Comparison of ENCODE assay signal across 8 cellular contexts in the genomic region with DNA sequence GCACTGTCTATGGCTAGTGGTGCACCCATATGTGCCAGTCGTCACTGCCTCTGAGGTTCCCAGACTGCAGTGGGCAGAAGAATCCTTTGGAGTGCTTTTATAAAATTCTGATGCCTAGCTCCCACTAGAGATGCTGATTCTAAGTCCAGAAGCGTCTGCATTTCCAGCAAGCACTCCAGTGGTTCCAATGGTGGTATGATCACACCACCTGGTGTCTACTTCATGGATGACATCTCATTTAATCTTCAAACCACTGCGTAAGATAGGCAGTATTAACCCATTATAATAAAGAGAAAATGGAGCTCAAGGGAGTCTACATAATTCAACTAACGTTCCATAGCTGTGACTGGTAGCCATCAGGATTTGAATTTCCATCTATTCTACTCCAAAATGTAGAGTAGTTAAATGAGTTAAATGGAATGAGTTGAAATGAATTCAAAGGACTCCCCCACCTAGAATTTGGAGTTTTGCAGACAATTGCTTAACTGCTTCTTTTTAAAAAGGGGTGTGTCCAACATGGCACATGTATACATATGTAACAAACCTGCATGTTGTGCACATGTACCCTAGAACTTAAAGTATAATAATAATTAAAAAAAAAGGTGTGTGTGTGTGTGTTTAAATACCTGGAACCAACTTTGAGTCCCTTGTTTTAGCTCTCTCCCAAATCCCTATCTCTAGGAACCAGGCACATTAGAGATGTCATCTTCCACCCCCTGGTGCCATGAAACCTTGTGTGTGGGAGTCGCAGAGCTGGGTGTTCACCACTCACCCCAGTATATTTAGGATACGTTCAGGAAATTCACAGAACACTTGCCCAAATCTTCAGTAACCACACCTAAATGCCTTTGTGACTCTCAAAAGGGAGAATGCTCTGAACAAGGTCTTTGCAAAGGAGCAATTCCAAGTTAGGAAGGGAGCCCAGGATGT. TPM values are rescaled to one million over a fixed set of nuclear protein-coding genes. Genes with fewer than 3 reads are reported as not detected.
DNase-seq lines count a peak whose midpoint lies in the region; ATAC-seq, FAIRE-seq and TF ChIP-seq lines count a peak whose summit lies in the region.

No MANE protein-coding gene starts in this region.

- H3K9ac ChIP-seq in PC-3 (ENCODE audit: low read length), result no peak overlapping the region
- no peak overlapping the region for H3K9ac ChIP-seq in neural cell (ENCODE audit: low read length)

- H3K79me2 ChIP-seq in PC-3 (ENCODE audit: low read length) (peaks cover 89% of the 10 kb centered on the region), neural cell (replicated peaks; ENCODE audit: insufficient read depth, low read length) (no peaks in the 10 kb centered on the region)

- no TSS peak for BruUV-seq in PC-3 (replicated peaks; lab: Mats Ljungman, UMichigan)

- H3K9me3 ChIP-seq in PC-3 (ENCODE audit: low read length) (peaks cover 6% of the 10 kb centered on the region; the same call in 1 of the 2 replicates), neural cell (ENCODE audit: low read length) (no peaks in the 10 kb centered on the region)

- no peaks in the 10 kb centered on the region for H3K9me2 ChIP-seq in PC-3 (replicated peaks; ENCODE audit: low read length)
- no peaks in the 10 kb centered on the region for H3K9me2 ChIP-seq in neural cell (ENCODE audit: insufficient read depth, low read length)

- H3K36me3 ChIP-seq in PC-3 (ENCODE audit: low read depth, low read length), result peaks cover 34% of the 10 kb centered on the region
- H3K36me3 ChIP-seq in neural cell (ENCODE audit: insufficient read depth, low read length), result no peaks in the 10 kb centered on the region

- no peak overlapping the region for H3K4me2 ChIP-seq in PC-3 (ENCODE audit: low read length)
- H3K4me2 ChIP-seq in neural cell (ENCODE audit: low read length), result no peak overlapping the region

- H3K27ac ChIP-seq in PC-3 (ENCODE audit: low read length) (peak overlapping the region; percentile 0; the same call in 1 of the 2 replicates), neural cell (ENCODE audit: low read length) (no peak overlapping the region)

- H3K27me3 ChIP-seq in PC-3 (ENCODE audit: low read length) (no peaks in the 10 kb centered on the region), neural cell (ENCODE audit: insufficient read depth, low read depth, low read length) (no peaks in the 10 kb centered on the region)

- peak; percentile 46 for TF ChIP-seq RAD21 in neural cell (conservative IDR thresholded peaks at IDR 0.05)

- no peaks in the 10 kb centered on the region for H4K20me1 ChIP-seq in PC-3 (ENCODE audit: low read length)
- H4K20me1 ChIP-seq in neural cell (ENCODE audit: insufficient read depth), result no peaks in the 10 kb centered on the region

- TF ChIP-seq CTCF in PC-3 (conservative IDR thresholded peaks at IDR 0.05; ENCODE audit: low read depth, low read length), result peak; percentile 87
- peak; percentile 36 for TF ChIP-seq CTCF in neural cell (IDR thresholded peaks at IDR 0.05; ENCODE audit: poor library complexity, severe bottlenecking)

- DNase-seq in NCI-H2171 treated with DMSO at 0.1 percent for 48 hours (lab: John Stamatoyannopoulos, UW), result peak; percentile 25
- DNase-seq in NCI-H2171 (lab: John Stamatoyannopoulos, UW), result no peak
- peak; percentile 66 for DNase-seq in HEK293T (ENCODE audit: extremely low spot score)
- peak; percentile 80 for DNase-seq in PC-3
- no peak for DNase-seq in hypothalamus (lab: John Stamatoyannopoulos, UW)

- ATAC-seq in PC-3, result peak; percentile 87
- ATAC-seq in GM21619 (IDR thresholded peaks at IDR 0.05; ENCODE audit: unreplicated experiment), result no peak

- TF ChIP-seq EP300 in neural cell (conservative IDR thresholded peaks at IDR 0.05; ENCODE audit: poor library complexity, severe bottlenecking), result no peak

- H3F3A ChIP-seq in PC-3 (ENCODE audit: low read length, unreplicated experiment) (no peaks in the 10 kb centered on the region), neural cell (ENCODE audit: insufficient read depth, low read length, poor library complexity, severe bottlenecking) (no peaks in the 10 kb centered on the region)

- POLR2A ChIA-PET in HEK293T (lab: Yijun Ruan, JAX), result interaction anchor here (0.9 to 1.6 kb wide), 5 partner anchors 13 to 435 kb away, joined by 3 to 6 read pairs (median 3); a partner anchor contains a TSS
- POLR2A ChIA-PET in PC-3 (lab: Charles Lee; ENCODE audit: unreplicated experiment), result no interaction called here

- FAIRE-seq in endometrium (lab: Jason Lieb, UNC), result peak; percentile 21

- H3K4me3 ChIP-seq in PC-3 (ENCODE audit: low read length), result no peak overlapping the region
- H3K4me3 ChIP-seq in neural cell (ENCODE audit: low read length), result no peak overlapping the region

- intact Hi-C loops in PC-3 (cut with micrococcal nuclease), result loop anchor here (1.0 to 2.0 kb wide), 3 partner anchors 37 to 109 kb away; no protein-coding TSS in a partner anchor

- CTCF ChIA-PET in HEK293T (lab: Yijun Ruan, JAX) (interaction anchor here (0.5 to 3.5 kb wide), 24 partner anchors 8 to 990 kb away, joined by 3 to 27 read pairs (median 4); no protein-coding TSS in a partner anchor), PC-3 (lab: Charles Lee) (interaction anchor here (0.6 to 3.0 kb wide), 15 partner anchors 10 to 205 kb away, joined by 3 to 38 read pairs (median 3); no protein-coding TSS in a partner anchor)

- H2AFZ ChIP-seq in PC-3 (ENCODE audit: low read length) (no peak overlapping the region), neural cell (ENCODE audit: low read depth, low read length) (no peak overlapping the region)

- peaks cover 19% of the 10 kb centered on the region for H3K4me1 ChIP-seq in PC-3 (ENCODE audit: insufficient read depth, low read length)

TF ChIP-seq in HEK293T, 16 proteins besides CTCF, POLR2A, EP300 and RAD21:
- TF ChIP-seq SUZ12 (IDR thresholded peaks at IDR 0.05) (no peak), FOXA1 (IDR thresholded peaks at IDR 0.05) (no peak), BHLHE40 (IDR thresholded peaks at IDR 0.05; ENCODE audit: borderline replicate concordance) (no peak), HDGF (IDR thresholded peaks at IDR 0.05; ENCODE audit: borderline replicate concordance) (no peak), CTBP1 (IDR thresholded peaks at IDR 0.05; ENCODE audit: borderline replicate concordance) (no peak), TARDBP (IDR thresholded peaks at IDR 0.05) (no peak), SP1 (IDR thresholded peaks at IDR 0.05) (no peak)
- TF ChIP-seq, protein P1, sequence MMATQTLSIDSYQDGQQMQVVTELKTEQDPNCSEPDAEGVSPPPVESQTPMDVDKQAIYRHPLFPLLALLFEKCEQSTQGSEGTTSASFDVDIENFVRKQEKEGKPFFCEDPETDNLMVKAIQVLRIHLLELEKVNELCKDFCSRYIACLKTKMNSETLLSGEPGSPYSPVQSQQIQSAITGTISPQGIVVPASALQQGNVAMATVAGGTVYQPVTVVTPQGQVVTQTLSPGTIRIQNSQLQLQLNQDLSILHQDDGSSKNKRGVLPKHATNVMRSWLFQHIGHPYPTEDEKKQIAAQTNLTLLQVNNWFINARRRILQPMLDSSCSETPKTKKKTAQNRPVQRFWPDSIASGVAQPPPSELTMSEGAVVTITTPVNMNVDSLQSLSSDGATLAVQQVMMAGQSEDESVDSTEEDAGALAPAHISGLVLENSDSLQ (IDR thresholded peaks at IDR 0.05), result no peak

TF ChIP-seq in neural cell, 6 proteins besides CTCF, POLR2A, EP300 and RAD21:
- TF ChIP-seq, protein P2, sequence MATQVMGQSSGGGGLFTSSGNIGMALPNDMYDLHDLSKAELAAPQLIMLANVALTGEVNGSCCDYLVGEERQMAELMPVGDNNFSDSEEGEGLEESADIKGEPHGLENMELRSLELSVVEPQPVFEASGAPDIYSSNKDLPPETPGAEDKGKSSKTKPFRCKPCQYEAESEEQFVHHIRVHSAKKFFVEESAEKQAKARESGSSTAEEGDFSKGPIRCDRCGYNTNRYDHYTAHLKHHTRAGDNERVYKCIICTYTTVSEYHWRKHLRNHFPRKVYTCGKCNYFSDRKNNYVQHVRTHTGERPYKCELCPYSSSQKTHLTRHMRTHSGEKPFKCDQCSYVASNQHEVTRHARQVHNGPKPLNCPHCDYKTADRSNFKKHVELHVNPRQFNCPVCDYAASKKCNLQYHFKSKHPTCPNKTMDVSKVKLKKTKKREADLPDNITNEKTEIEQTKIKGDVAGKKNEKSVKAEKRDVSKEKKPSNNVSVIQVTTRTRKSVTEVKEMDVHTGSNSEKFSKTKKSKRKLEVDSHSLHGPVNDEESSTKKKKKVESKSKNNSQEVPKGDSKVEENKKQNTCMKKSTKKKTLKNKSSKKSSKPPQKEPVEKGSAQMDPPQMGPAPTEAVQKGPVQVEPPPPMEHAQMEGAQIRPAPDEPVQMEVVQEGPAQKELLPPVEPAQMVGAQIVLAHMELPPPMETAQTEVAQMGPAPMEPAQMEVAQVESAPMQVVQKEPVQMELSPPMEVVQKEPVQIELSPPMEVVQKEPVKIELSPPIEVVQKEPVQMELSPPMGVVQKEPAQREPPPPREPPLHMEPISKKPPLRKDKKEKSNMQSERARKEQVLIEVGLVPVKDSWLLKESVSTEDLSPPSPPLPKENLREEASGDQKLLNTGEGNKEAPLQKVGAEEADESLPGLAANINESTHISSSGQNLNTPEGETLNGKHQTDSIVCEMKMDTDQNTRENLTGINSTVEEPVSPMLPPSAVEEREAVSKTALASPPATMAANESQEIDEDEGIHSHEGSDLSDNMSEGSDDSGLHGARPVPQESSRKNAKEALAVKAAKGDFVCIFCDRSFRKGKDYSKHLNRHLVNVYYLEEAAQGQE (IDR thresholded peaks at IDR 0.05; ENCODE audit: borderline replicate concordance), result no peak
- TF ChIP-seq POLR2AphosphoS5 (IDR thresholded peaks at IDR 0.05) (no peak), EZH2 (IDR thresholded peaks at IDR 0.05; ENCODE audit: borderline replicate concordance, insufficient read depth, low read length, poor library complexity, severe bottlenecking) (no peak), TAF1 (IDR thresholded peaks at IDR 0.05; ENCODE audit: low read depth) (no peak), SMC3 (conservative IDR thresholded peaks at IDR 0.05; ENCODE audit: poor library complexity) (no peak), MXI1 (conservative IDR thresholded peaks at IDR 0.05; ENCODE audit: poor library complexity, severe bottlenecking) (no peak)
TF ChIP-seq in neural cell: peak in this region for 0.

RNA-seq across cellular contexts. Expression of a gene that starts 14.1 kb away (rescaled TPM):
- total RNA-seq in PC-3 (2014; rRNA removed), result 217 and 224 TPM in 2 replicates
- 2.2 and 3.4 TPM in 2 replicates for polyA plus RNA-seq in neural cell
- polyA minus RNA-seq in neural cell, result 8.3 and 10.4 TPM in 2 replicates

RNA-seq across cellular contexts. Expression of a gene that starts 40.6 kb away (rescaled TPM):
- 31.0 and 31.4 TPM in 2 replicates for total RNA-seq in PC-3 (2014; rRNA removed)
- 4.9 and 7.1 TPM in 2 replicates for polyA plus RNA-seq in neural cell
- 5.4 and 6.8 TPM in 2 replicates for polyA minus RNA-seq in neural cell

Comparison
In these comparisons a context has a peak if more than half of its experiments do, and no peak if none do; other contexts are left out.
1. DNase-seq: peak in NCI-H2171 treated with DMSO at 0.1 percent for 48 hours (single experiment), HEK293T (single experiment) and PC-3 (single experiment); none in NCI-H2171 (single experiment) and hypothalamus (0 of 51).